In genomic region chr18:78021196-78021595, GRCh38 we compare ENCODE assay signal across 24 cellular contexts.
DNase-seq lines count a peak whose midpoint lies in the region; ATAC-seq, FAIRE-seq and TF ChIP-seq lines count a peak whose summit lies in the region.
"Had no signal": no experiment of that assay in that cellular context is flagged by ENCODE, and none has a peak within 500 bp of the region (broad histone marks: within the 10 kb centered on the region; RNA-seq: fewer than 3 reads in every experiment).

No MANE protein-coding gene starts in this region.

- WGBS in K562 (ENCODE audit: insufficient coverage, low coverage, missing lambda C conversion rate), result 0% methylated on average over 3 of the region's 3 CpGs

- H3K4me3 ChIP-seq in K562 (no peak overlapping the region), neural progenitor cell (no peak overlapping the region)
- H3K4me3 ChIP-seq in CD8-positive, alpha-beta memory T cell (ENCODE audit: low read length), result no peak overlapping the region
- H3K4me3 ChIP-seq: A549, body of pancreas, lower lobe of right lung, skin epidermis had no signal

- FAIRE-seq in K562 (lab: Jason Lieb, UNC), result no peak
- FAIRE-seq: A549 had no signal

- in situ Hi-C loops in K562 (cut with MboI), result no loop called here

- no peak for TF ChIP-seq POLR2A in K562 (conservative IDR thresholded peaks at IDR 0.05)

- H3K4me1 ChIP-seq in K562 (replicated peaks in 1 of 2; ENCODE audit: control insufficient read depth in 2 of 2, insufficient read depth in 2 of 2, low read length in 2 of 2) (no peaks in the 10 kb centered on the region), neural progenitor cell (no peaks in the 10 kb centered on the region)
- no peaks in the 10 kb centered on the region for H3K4me1 ChIP-seq in CD8-positive, alpha-beta memory T cell (ENCODE audit: insufficient read depth, low read length)
- H3K4me1 ChIP-seq: A549, body of pancreas, lower lobe of right lung had no signal

- H3K9me1 ChIP-seq in K562 (ENCODE audit: control insufficient read depth, insufficient read depth, low read length), result no peaks in the 10 kb centered on the region

- H3K27ac Mint-ChIP-seq in neural progenitor cell, result no peak overlapping the region
- H3K27ac Mint-ChIP-seq in CD8-positive, alpha-beta memory T cell, result no peak overlapping the region
- H3K27ac Mint-ChIP-seq in activated CD4-positive, alpha-beta T cell treated with anti-CD3 and anti-CD28 coated beads, Interleukin-2, amount 10 ng/mL, durations not matched to agents 7 days and 5 days, result no peak overlapping the region
- H3K27ac Mint-ChIP-seq: activated CD4-positive, alpha-beta memory T cell treated with anti-CD3 and anti-CD28 coated beads, Interleukin-2, amount 10 ng/mL, durations not matched to agents 7 days and 5 days; stimulated activated effector memory CD8-positive, alpha-beta T cell treated with anti-CD3 and anti-CD28 coated beads, Interleukin-12 subunit alpha, Interleukin-12 subunit beta, amount 100 ng/mL, for 72 hours had no signal

- POLR2A ChIA-PET in K562 (lab: Yijun Ruan, JAX), result no interaction called here
- POLR2A ChIA-PET in CD8-positive, alpha-beta memory T cell (lab: Charles Lee), result no interaction called here
- POLR2A ChIA-PET in activated CD4-positive, alpha-beta T cell treated with anti-CD3 and anti-CD28 coated beads, Interleukin-2, amount 10 ng/mL, durations not matched to agents 7 days and 5 days (lab: Charles Lee), result no interaction called here

- H3F3A ChIP-seq in neural progenitor cell (ENCODE audit: low read depth), result no peaks in the 10 kb centered on the region

- H3K4me2 ChIP-seq in K562 (ENCODE audit: insufficient read depth, low read length), result no peak overlapping the region
- no peak overlapping the region for H3K4me2 ChIP-seq in neural progenitor cell
- H3K4me2 ChIP-seq: A549 had no signal

- no peak overlapping the region for H3K27ac ChIP-seq in K562 (ENCODE audit: extremely low read depth, low read depth, low read length)
- H3K27ac ChIP-seq in neural progenitor cell, result no peak overlapping the region
- no peak overlapping the region for H3K27ac ChIP-seq in CD8-positive, alpha-beta memory T cell (ENCODE audit: low read depth, low read length)
- H3K27ac ChIP-seq: A549, body of pancreas, HL-60, lower lobe of right lung, neutrophil, RWPE1, skin epidermis had no signal

- H3K9ac ChIP-seq in K562 (ENCODE audit: insufficient read depth in 1 of 2, low read depth in 2 of 2, low read length in 2 of 2) (no peak overlapping the region), neural progenitor cell (no peak overlapping the region)

- H3K27me3 ChIP-seq in K562 (ENCODE audit: control insufficient read depth in 2 of 2, insufficient read depth in 2 of 2, low read length in 2 of 2), result peaks cover 7 to 26% of the 10 kb centered on the region in 2 experiments; a peak in 4 of 5 replicates
- H3K27me3 ChIP-seq in neural progenitor cell, result no peaks in the 10 kb centered on the region
- no peaks in the 10 kb centered on the region for H3K27me3 ChIP-seq in CD8-positive, alpha-beta memory T cell (ENCODE audit: insufficient read depth, low read length, poor library complexity, severe bottlenecking)
- H3K27me3 ChIP-seq: body of pancreas, neutrophil had no signal

- no TSS peak for BruUV-seq in K562 (replicated peaks; lab: Mats Ljungman, UMichigan)

- CTCF ChIA-PET in K562 (lab: Yijun Ruan, JAX; ENCODE audit: low intra/inter-chr PET ratio), result no interaction called here
- CTCF ChIA-PET in CD8-positive, alpha-beta memory T cell (lab: Charles Lee), result no interaction called here
- CTCF ChIA-PET in activated CD4-positive, alpha-beta T cell treated with anti-CD3 and anti-CD28 coated beads, Interleukin-2, amount 10 ng/mL, durations not matched to agents 7 days and 5 days (lab: Charles Lee), result no interaction called here

- H3K4me1 Mint-ChIP-seq in neural progenitor cell, result no peaks in the 10 kb centered on the region
- no peaks in the 10 kb centered on the region for H3K4me1 Mint-ChIP-seq in CD8-positive, alpha-beta memory T cell
- H3K4me1 Mint-ChIP-seq in activated CD4-positive, alpha-beta T cell treated with anti-CD3 and anti-CD28 coated beads, Interleukin-2, amount 10 ng/mL, durations not matched to agents 7 days and 5 days, result no peaks in the 10 kb centered on the region
- H3K4me1 Mint-ChIP-seq: activated CD4-positive, alpha-beta memory T cell treated with anti-CD3 and anti-CD28 coated beads, Interleukin-2, amount 10 ng/mL, durations not matched to agents 7 days and 5 days; stimulated activated effector memory CD8-positive, alpha-beta T cell treated with anti-CD3 and anti-CD28 coated beads, Interleukin-12 subunit alpha, Interleukin-12 subunit beta, amount 100 ng/mL, for 72 hours had no signal

- no peak for TF ChIP-seq EP300 in K562 (IDR thresholded peaks at IDR 0.05; ENCODE audit: low read length)

- DNase-seq in NCI-H345 (lab: John Stamatoyannopoulos, UW), result peak; percentile 11
- DNase-seq in NCI-H345 treated with DMSO at 0.1 percent for 48 hours (lab: John Stamatoyannopoulos, UW; ENCODE audit: unreplicated experiment), result no peak
- peak; percentile 41 for DNase-seq in NCI-H146 treated with DMSO at 0.1 percent for 48 hours (lab: John Stamatoyannopoulos, UW; ENCODE audit: unreplicated experiment)
- DNase-seq in K562 (ENCODE audit: extremely low read depth in 1 of 4, low spot score in 3 of 4), result peak in 1 of 4 experiments; percentile 6
- peak; percentile 20 for DNase-seq in neural progenitor cell (ENCODE audit: low spot score)
- DNase-seq in CD8-positive, alpha-beta memory T cell, result no peak
- DNase-seq in NCI-H524 treated with DMSO at 0.1 percent for 48 hours (lab: John Stamatoyannopoulos, UW), result no peak
- no peak for DNase-seq in activated CD4-positive, alpha-beta T cell treated with anti-CD3 and anti-CD28 coated beads, Interleukin-2, amount 10 ng/mL, durations not matched to agents 7 days and 5 days
- DNase-seq: activated CD4-positive, alpha-beta memory T cell treated with anti-CD3 and anti-CD28 coated beads, Interleukin-2, amount 10 ng/mL, durations not matched to agents 7 days and 5 days; activated CD4-positive, CD25-positive, alpha-beta regulatory T cell; activated effector memory CD4-positive, alpha-beta T cell treated with anti-CD3 and anti-CD28 coated beads, Interleukin-2, amount 50 U/mL, for 16 hours; body of pancreas; effector CD4-positive, alpha-beta T cell; erythroblast; foreskin fibroblast; GOT3; lower lobe of right lung; stimulated activated CD4-positive, alpha-beta T cell treated with anti-CD3 and anti-CD28 coated beads, Interleukin-1b, Interleukin-23, amount 100 ng/mL, for 48 hours had no signal

- H3K9me3 Mint-ChIP-seq in neural progenitor cell, result no peaks in the 10 kb centered on the region
- peaks cover 0 to 2% (median 0%) of the 10 kb centered on the region in 5 donors for H3K9me3 Mint-ChIP-seq in CD8-positive, alpha-beta memory T cell
- no peaks in the 10 kb centered on the region for H3K9me3 Mint-ChIP-seq in activated CD4-positive, alpha-beta T cell treated with anti-CD3 and anti-CD28 coated beads, Interleukin-2, amount 10 ng/mL, durations not matched to agents 7 days and 5 days
- H3K9me3 Mint-ChIP-seq: activated CD4-positive, alpha-beta memory T cell treated with anti-CD3 and anti-CD28 coated beads, Interleukin-2, amount 10 ng/mL, durations not matched to agents 7 days and 5 days; stimulated activated effector memory CD8-positive, alpha-beta T cell treated with anti-CD3 and anti-CD28 coated beads, Interleukin-12 subunit alpha, Interleukin-12 subunit beta, amount 100 ng/mL, for 72 hours had no signal

- TF ChIP-seq CTCF in K562 (IDR thresholded peaks at IDR 0.05 in 2 of 3, conservative IDR thresholded peaks at IDR 0.05 in 1 of 3; ENCODE audit: insufficient read depth in 2 of 3, low read depth in 1 of 3, low read length in 3 of 3) (0 out of 6 replicates have a peak, but pooled peaks of 1 of the 3 experiments have one; percentile 12), neural progenitor cell (IDR thresholded peaks at IDR 0.05) (peak; percentile 36)

- peaks cover 5% of the 10 kb centered on the region for H3K27me3 Mint-ChIP-seq in neural progenitor cell (ENCODE audit: insufficient read depth, low read depth)
- H3K27me3 Mint-ChIP-seq in CD8-positive, alpha-beta memory T cell, result no peaks in the 10 kb centered on the region
- H3K27me3 Mint-ChIP-seq in activated CD4-positive, alpha-beta T cell treated with anti-CD3 and anti-CD28 coated beads, Interleukin-2, amount 10 ng/mL, durations not matched to agents 7 days and 5 days, result no peaks in the 10 kb centered on the region
- H3K27me3 Mint-ChIP-seq: activated CD4-positive, alpha-beta memory T cell treated with anti-CD3 and anti-CD28 coated beads, Interleukin-2, amount 10 ng/mL, durations not matched to agents 7 days and 5 days had no signal

- no peak for TF ChIP-seq RAD21 in K562 (CRISPR knock-in tag; conservative IDR thresholded peaks at IDR 0.05 in 1 of 2, IDR thresholded peaks at IDR 0.05 in 1 of 2)

- peak; percentile 60; the same call in 1 of the 3 replicates for ATAC-seq in K562
- ATAC-seq: A549; body of pancreas; stimulated activated effector memory CD8-positive, alpha-beta T cell treated with anti-CD3 and anti-CD28 coated beads, Interleukin-12 subunit alpha, Interleukin-12 subunit beta, amount 100 ng/mL, for 72 hours had no signal

- intact Hi-C loops in K562 (cut with micrococcal nuclease), result no loop called here

- H3K36me3 ChIP-seq in K562 (ENCODE audit: control insufficient read depth, insufficient read depth, low read length) (no peaks in the 10 kb centered on the region), neural progenitor cell (no peaks in the 10 kb centered on the region)
- H3K36me3 ChIP-seq in CD8-positive, alpha-beta memory T cell (ENCODE audit: insufficient read depth, low read length), result no peaks in the 10 kb centered on the region
- H3K36me3 ChIP-seq: lower lobe of right lung, neutrophil had no signal

- no peaks in the 10 kb centered on the region for H3K9me3 ChIP-seq in K562 (replicated peaks; ENCODE audit: control insufficient read depth, insufficient read depth, low read depth, low read length)
- H3K9me3 ChIP-seq in neural progenitor cell (ENCODE audit: low read depth), result no peaks in the 10 kb centered on the region
- H3K9me3 ChIP-seq in CD8-positive, alpha-beta memory T cell (ENCODE audit: low read length), result no peaks in the 10 kb centered on the region
- H3K9me3 ChIP-seq: A549, body of pancreas, lower lobe of right lung, neutrophil had no signal

- no peaks in the 10 kb centered on the region for H4K20me1 ChIP-seq in K562 (replicated peaks; ENCODE audit: control insufficient read depth, insufficient read depth, low read length)
- H4K20me1 ChIP-seq in neural progenitor cell (ENCODE audit: low read depth), result no peaks in the 10 kb centered on the region

- H3K4me3 Mint-ChIP-seq in neural progenitor cell, result no peak overlapping the region
- H3K4me3 Mint-ChIP-seq in CD8-positive, alpha-beta memory T cell, result no peak overlapping the region
- no peak overlapping the region for H3K4me3 Mint-ChIP-seq in activated CD4-positive, alpha-beta T cell treated with anti-CD3 and anti-CD28 coated beads, Interleukin-2, amount 10 ng/mL, durations not matched to agents 7 days and 5 days
- H3K4me3 Mint-ChIP-seq: activated CD4-positive, alpha-beta memory T cell treated with anti-CD3 and anti-CD28 coated beads, Interleukin-2, amount 10 ng/mL, durations not matched to agents 7 days and 5 days; stimulated activated effector memory CD8-positive, alpha-beta T cell treated with anti-CD3 and anti-CD28 coated beads, Interleukin-12 subunit alpha, Interleukin-12 subunit beta, amount 100 ng/mL, for 72 hours had no signal

- H3K36me3 Mint-ChIP-seq in neural progenitor cell, result no peaks in the 10 kb centered on the region
- no peaks in the 10 kb centered on the region for H3K36me3 Mint-ChIP-seq in CD8-positive, alpha-beta memory T cell
- H3K36me3 Mint-ChIP-seq in activated CD4-positive, alpha-beta T cell treated with anti-CD3 and anti-CD28 coated beads, Interleukin-2, amount 10 ng/mL, durations not matched to agents 7 days and 5 days (ENCODE audit: low read depth), result no peaks in the 10 kb centered on the region
- H3K36me3 Mint-ChIP-seq: stimulated activated effector memory CD8-positive, alpha-beta T cell treated with anti-CD3 and anti-CD28 coated beads, Interleukin-12 subunit alpha, Interleukin-12 subunit beta, amount 100 ng/mL, for 72 hours had no signal

- H3K79me2 ChIP-seq in K562 (ENCODE audit: control insufficient read depth, insufficient read depth, low read length) (no peaks in the 10 kb centered on the region), neural progenitor cell (ENCODE audit: low read depth) (no peaks in the 10 kb centered on the region)

- H2AFZ ChIP-seq in K562 (ENCODE audit: low read depth, low read length) (no peak overlapping the region), neural progenitor cell (replicated peaks) (no peak overlapping the region)

Comparison
In these comparisons a context has a peak if more than half of its experiments do, and no peak if none do; other contexts are left out.
1. DNase-seq: peak in NCI-H345 (single experiment), NCI-H146 treated with DMSO at 0.1 percent for 48 hours (single experiment) and neural progenitor cell (single experiment); none in NCI-H345 treated with DMSO at 0.1 percent for 48 hours (single experiment), CD8-positive, alpha-beta memory T cell (0 of 5), NCI-H524 treated with DMSO at 0.1 percent for 48 hours (single experiment) and activated CD4-positive, alpha-beta T cell treated with anti-CD3 and anti-CD28 coated beads, Interleukin-2, amount 10 ng/mL, durations not matched to agents 7 days and 5 days (single experiment).